In genomic region chr11:12546122-12546521, GRCh38 we compare ENCODE assay signal across 23 cellular contexts.
"Had no signal": no experiment of that assay in that cellular context is flagged by ENCODE, and none has a peak within 500 bp of the region (broad histone marks: within the 10 kb centered on the region; RNA-seq: fewer than 3 reads in every experiment).

No MANE protein-coding gene starts in this region.

- ATAC-seq: gastrocnemius medialis, heart right ventricle, left colon, left lobe of liver, lower lobe of right lung, mucosa of descending colon had no signal

- H3K9me3 ChIP-seq: esophagus squamous epithelium, gastrocnemius medialis, heart right ventricle, left ventricle myocardium inferior, lower lobe of right lung, mucosa of descending colon had no signal

- H3K27me3 ChIP-seq: esophagus squamous epithelium, gastrocnemius medialis, heart right ventricle had no signal

- H3K4me3 ChIP-seq: coronary artery, dorsolateral prefrontal cortex, esophagus squamous epithelium, gastrocnemius medialis, heart right ventricle, left ventricle myocardium inferior, lower lobe of right lung, mucosa of descending colon had no signal

- FAIRE-seq: colon, endothelial cell of umbilical vein, islet of Langerhans, keratinocyte had no signal

- H3K4me1 ChIP-seq: gastrocnemius medialis had no signal

- H3K36me3 ChIP-seq: esophagus squamous epithelium, gastrocnemius medialis, heart right ventricle, left ventricle myocardium inferior, lower lobe of right lung had no signal

- DNase-seq: dermis blood vessel endothelial cell; dorsolateral prefrontal cortex; effector CD4-positive, alpha-beta T cell; effector memory CD4-positive, alpha-beta T cell; esophagus squamous epithelium; foreskin fibroblast; foreskin melanocyte; gastrocnemius medialis; glutamatergic neuron; head of caudate nucleus; heart right ventricle; hippocampal formation; left colon; left ventricle myocardium inferior; lower lobe of right lung; mesenchymal stem cell; mucosa of descending colon had no signal

- H3K27ac ChIP-seq: coronary artery, dorsolateral prefrontal cortex, esophagus squamous epithelium, gastrocnemius medialis, heart right ventricle, left ventricle myocardium inferior, lower lobe of right lung had no signal
